Comparison of ENCODE assay signal across 8 cellular contexts in genomic region chr2:44981714-44982108, GRCh38. TPM values are rescaled to one million over a fixed set of nuclear protein-coding genes. Genes with fewer than 3 reads are reported as not detected.
A peak's percentile ranks its signal among the peaks of the same experiment; 100 is the strongest.
DNase-seq lines count a peak whose midpoint lies in the region; ATAC-seq and TF ChIP-seq lines count a peak whose summit lies in the region.

No MANE protein-coding gene starts in this region.

- peak; percentile 72 to 89 (median 79) for TF ChIP-seq CTCF in esophagus squamous epithelium (IDR thresholded peaks at IDR 0.05)
- TF ChIP-seq CTCF in nephron (IDR thresholded peaks at IDR 0.05; ENCODE audit: unreplicated experiment in 3 of 3), result peak; percentile 89 to 92 (median 90)

- peaks cover 25% of the 10 kb centered on the region for H3K27me3 Mint-ChIP-seq in nephron (ENCODE audit: low read depth)

- H3K27me3 ChIP-seq in esophagus squamous epithelium, result peaks cover 0 to 73% (median 0%) of the 10 kb centered on the region in 4 donors

- H3K9me3 Mint-ChIP-seq in nephron, result no peaks in the 10 kb centered on the region

- WGBS in esophagus squamous epithelium, 2 donors, result 12 to 13% methylated on average over 13 of the region's 14 CpGs

- no peak overlapping the region for H3K4me3 ChIP-seq in esophagus squamous epithelium

- DNase-seq in DMS 273 treated with DMSO at 0.1 percent for 48 hours (lab: John Stamatoyannopoulos, UW) (peak; percentile 16), KG1 (lab: John Stamatoyannopoulos, UW) (peak; percentile 37), OCI-M2 (lab: John Stamatoyannopoulos, UW; ENCODE audit: unreplicated experiment) (peak; percentile 36), activated T-cell treated with anti-CD3 and anti-CD28 coated beads for 4 hours (peak; percentile 59), esophagus squamous epithelium (lab: John Stamatoyannopoulos, UW) (no peak)
- DNase-seq in stimulated activated naive CD4-positive, alpha-beta T cell treated with Interleukin-2 at 50 U/mL for 16 hours (lab: John Stamatoyannopoulos, UW), result peak; percentile 49

- H3K4me1 Mint-ChIP-seq in nephron, result no peaks in the 10 kb centered on the region

- no peaks in the 10 kb centered on the region for H3K4me1 ChIP-seq in esophagus squamous epithelium

- TF ChIP-seq POLR2A in esophagus squamous epithelium (IDR thresholded peaks at IDR 0.05), result no peak

- no peaks in the 10 kb centered on the region for H3K9me3 ChIP-seq in esophagus squamous epithelium

- H3K4me3 Mint-ChIP-seq in nephron, result no peak overlapping the region

- no peaks in the 10 kb centered on the region for H3K36me3 ChIP-seq in esophagus squamous epithelium

- no peak for ATAC-seq in GM18517 (IDR thresholded peaks at IDR 0.05; ENCODE audit: unreplicated experiment)

- H3K27ac ChIP-seq in esophagus squamous epithelium, result no peak overlapping the region

- no peaks in the 10 kb centered on the region for H3K36me3 Mint-ChIP-seq in nephron (ENCODE audit: low read depth)

- intact Hi-C loops in esophagus squamous epithelium (cut with DNase I), result loop anchor here (5.0 kb wide), 1 partner anchor 516 kb away; no protein-coding TSS in a partner anchor

- H3K27ac Mint-ChIP-seq in nephron, result no peak overlapping the region

RNA-seq across cellular contexts. Expression of gene SIX2, which starts 27.5 kb away (rescaled TPM):
- under 1 TPM in 1 of 4 donors, not detected in 3; 0.19 TPM for total RNA-seq in esophagus squamous epithelium

RNA-seq across cellular contexts. Expression of gene SIX3, which starts 40.2 kb away (rescaled TPM):
- total RNA-seq in esophagus squamous epithelium, result not detected
